In the genomic region with DNA sequence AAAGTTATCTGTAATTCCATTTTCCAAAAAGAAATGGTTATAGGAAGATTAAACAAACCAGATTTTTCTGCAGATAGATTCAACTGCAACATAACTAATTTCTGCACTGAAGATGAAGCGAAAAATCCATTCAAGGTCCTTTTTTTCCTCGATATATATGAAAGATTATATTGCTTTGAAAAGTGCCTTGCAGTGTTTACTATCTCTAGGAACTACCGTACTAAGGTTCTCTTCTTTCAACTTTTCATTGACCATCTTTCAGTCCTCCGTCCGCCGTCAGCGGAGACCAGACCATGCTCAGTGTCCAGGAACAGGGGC, we compare ENCODE assay signal across 8 cellular contexts. TPM values are rescaled to one million over a fixed set of nuclear protein-coding genes. Genes with fewer than 3 reads are reported as not detected.
A peak's percentile ranks its signal among the peaks of the same experiment; 100 is the strongest.
DNase-seq lines count a peak whose midpoint lies in the region; ATAC-seq lines count a peak whose summit lies in the region.

No MANE protein-coding gene starts in this region.

- H3K79me2 ChIP-seq in ACC112 (ENCODE audit: control insufficient read depth, insufficient read depth, low read length, unreplicated experiment), result peaks cover 20% of the 10 kb centered on the region

- no peaks in the 10 kb centered on the region for H3K9me3 ChIP-seq in HUES64 (ENCODE audit: insufficient read depth, low read depth, low read length)
- H3K9me3 ChIP-seq in muscle layer of colon (ENCODE audit: low read length), result no peaks in the 10 kb centered on the region

- H3K4me3 ChIP-seq in ACC112 (ENCODE audit: low read depth, low read length) (peak overlapping the region; percentile 90), HUES64 (ENCODE audit: low read length) (peak overlapping the region; percentile 90), muscle layer of colon (ENCODE audit: low read depth in 1 of 2, low read length in 2 of 2) (peak overlapping the region; percentile 82 to 87)

- H3K9ac ChIP-seq in HUES64 (ENCODE audit: low read depth, low read length) (peak overlapping the region; percentile 57), muscle layer of colon (ENCODE audit: low read length) (peak overlapping the region; percentile 68)

- H3K27me3 ChIP-seq in ACC112 (ENCODE audit: insufficient read depth, low read length), result peaks cover 23% of the 10 kb centered on the region
- peaks cover 25% of the 10 kb centered on the region for H3K27me3 ChIP-seq in HUES64 (ENCODE audit: insufficient read depth, low read length)
- no peaks in the 10 kb centered on the region for H3K27me3 ChIP-seq in muscle layer of colon (ENCODE audit: control insufficient read depth in 1 of 2, insufficient read depth in 2 of 2, low read length in 2 of 2)

- ATAC-seq in GM19035 (IDR thresholded peaks at IDR 0.05; ENCODE audit: unreplicated experiment) (no peak), HG03571 (IDR thresholded peaks at IDR 0.05; ENCODE audit: unreplicated experiment) (no peak)

- peaks cover 30% of the 10 kb centered on the region for H3K36me3 ChIP-seq in ACC112 (ENCODE audit: insufficient read depth, low read length)
- H3K36me3 ChIP-seq in HUES64 (ENCODE audit: insufficient read depth, low read length), result peaks cover 39% of the 10 kb centered on the region
- H3K36me3 ChIP-seq in muscle layer of colon (ENCODE audit: insufficient read depth, low read length), result peaks cover 12% of the 10 kb centered on the region

- peak overlapping the region; percentile 63 for H2AFZ ChIP-seq in ACC112 (ENCODE audit: low read length, unreplicated experiment)

- H3K4me1 ChIP-seq in ACC112 (ENCODE audit: control insufficient read depth, insufficient read depth, low read length, unreplicated experiment) (peaks cover 10% of the 10 kb centered on the region), HUES64 (ENCODE audit: insufficient read depth, low read length) (peaks cover 4% of the 10 kb centered on the region; the same call in 1 of the 2 replicates), muscle layer of colon (ENCODE audit: insufficient read depth, low read length) (peaks cover 17% of the 10 kb centered on the region)

- 2% methylated on average over 6 of the region's 7 CpGs for WGBS in HUES64

- DNase-seq in cerebellum (ENCODE audit: low spot score) (peak; percentile 27), germinal center (ENCODE audit: low spot score) (no peak), SIG-M5 treated with dmso at 0.1 percent for 504 hours (lab: John Stamatoyannopoulos, UW; ENCODE audit: unreplicated experiment) (no peak)

- H3K27ac ChIP-seq in ACC112 (ENCODE audit: low read depth, low read length) (peak overlapping the region; percentile 53; the same call in 1 of the 2 replicates), HUES64 (ENCODE audit: low read depth, low read length) (peak overlapping the region; percentile 51; the same call in 1 of the 2 replicates), muscle layer of colon (ENCODE audit: low read depth, low read length) (peak overlapping the region; percentile 87)

RNA-seq across cellular contexts. Expression of gene ZNF322, which starts 0.5 kb away (rescaled TPM):
- 16.8 TPM for polyA plus RNA-seq in HUES64 (2013, experiment 1 of 2)
- 16.7 TPM for polyA plus RNA-seq in HUES64 (2013, experiment 2 of 2)
- 31.5 TPM for total RNA-seq in cerebellum
